ENCODE assay signal across 8 cellular contexts in genomic region chr13:100694722-100695644, GRCh38. TPM values are rescaled to one million over a fixed set of nuclear protein-coding genes. Genes with fewer than 3 reads are reported as not detected.
DNase-seq lines count a peak whose midpoint lies in the region; ATAC-seq and TF ChIP-seq lines count a peak whose summit lies in the region.

No MANE protein-coding gene starts in this region.

- no peaks in the 10 kb centered on the region for H3K36me3 Mint-ChIP-seq in activated CD8-positive, alpha-beta T cell treated with anti-CD3 and anti-CD28 coated beads for 36 hours (ENCODE audit: low read depth)
- peaks cover 3% of the 10 kb centered on the region for H3K36me3 Mint-ChIP-seq in activated CD8-positive, alpha-beta T cell treated with anti-CD3 and anti-CD28 coated beads, Interleukin-2, amount 10 ng/mL, durations not matched to agents 7 days and 5 days (ENCODE audit: low read depth)
- H3K36me3 Mint-ChIP-seq in activated T-cell treated with anti-CD3 and anti-CD28 coated beads, Interleukin-2, amount 50 U/mL, for 4 hours (ENCODE audit: insufficient read depth): peaks cover 2% of the 10 kb centered on the region

- H3K4me1 ChIP-seq in SJCRH30: no peaks in the 10 kb centered on the region
- H3K4me1 ChIP-seq in heart left ventricle: no peaks in the 10 kb centered on the region
- H3K4me1 ChIP-seq in thyroid gland: no peaks in the 10 kb centered on the region

- no peak overlapping the region for H3K4me3 ChIP-seq in SJCRH30
- no peak overlapping the region for H3K4me3 ChIP-seq in heart left ventricle
- H3K4me3 ChIP-seq in thyroid gland (replicated peaks in 1 of 3): no peak overlapping the region

- WGBS in heart left ventricle, 4 donors: 24 to 34% (median 31%) methylated on average over 12 of the region's 12 CpGs
- WGBS in thyroid gland, 2 donors: 36 to 41% methylated on average over 12 of the region's 12 CpGs

- H3K27me3 Mint-ChIP-seq in activated CD8-positive, alpha-beta T cell treated with anti-CD3 and anti-CD28 coated beads for 36 hours: peaks cover 8% of the 10 kb centered on the region
- peaks cover 9% of the 10 kb centered on the region for H3K27me3 Mint-ChIP-seq in activated CD8-positive, alpha-beta T cell treated with anti-CD3 and anti-CD28 coated beads, Interleukin-2, amount 10 ng/mL, durations not matched to agents 7 days and 5 days (ENCODE audit: low read depth)
- peaks cover 31% of the 10 kb centered on the region for H3K27me3 Mint-ChIP-seq in activated T-cell treated with anti-CD3 and anti-CD28 coated beads, Interleukin-2, amount 50 U/mL, for 4 hours (ENCODE audit: low read depth)

- no peak overlapping the region for H3K4me3 Mint-ChIP-seq in activated CD8-positive, alpha-beta T cell treated with anti-CD3 and anti-CD28 coated beads for 36 hours
- H3K4me3 Mint-ChIP-seq in activated CD8-positive, alpha-beta T cell treated with anti-CD3 and anti-CD28 coated beads, Interleukin-2, amount 10 ng/mL, durations not matched to agents 7 days and 5 days: no peak overlapping the region
- H3K4me3 Mint-ChIP-seq in activated T-cell treated with anti-CD3 and anti-CD28 coated beads, Interleukin-2, amount 50 U/mL, for 4 hours: no peak overlapping the region

- no peak overlapping the region for H3K27ac Mint-ChIP-seq in activated CD8-positive, alpha-beta T cell treated with anti-CD3 and anti-CD28 coated beads for 36 hours
- no peak overlapping the region for H3K27ac Mint-ChIP-seq in activated CD8-positive, alpha-beta T cell treated with anti-CD3 and anti-CD28 coated beads, Interleukin-2, amount 10 ng/mL, durations not matched to agents 7 days and 5 days

- TF ChIP-seq POLR2A in heart left ventricle (IDR thresholded peaks at IDR 0.05): no peak
- no peak for TF ChIP-seq POLR2A in thyroid gland (IDR thresholded peaks at IDR 0.05)

- POLR2A ChIA-PET in activated CD8-positive, alpha-beta T cell treated with anti-CD3 and anti-CD28 coated beads for 36 hours (lab: Charles Lee): no interaction called here
- POLR2A ChIA-PET in activated CD8-positive, alpha-beta T cell treated with anti-CD3 and anti-CD28 coated beads, Interleukin-2, amount 10 ng/mL, durations not matched to agents 7 days and 5 days (lab: Charles Lee): interaction anchor here (0.5 kb wide), 1 partner anchor 368 kb away, joined by 3 read pairs; no protein-coding TSS in a partner anchor

- CTCF ChIA-PET in activated CD8-positive, alpha-beta T cell treated with anti-CD3 and anti-CD28 coated beads for 36 hours (lab: Charles Lee): no interaction called here
- CTCF ChIA-PET in activated CD8-positive, alpha-beta T cell treated with anti-CD3 and anti-CD28 coated beads, Interleukin-2, amount 10 ng/mL, durations not matched to agents 7 days and 5 days (lab: Charles Lee): no interaction called here

- ATAC-seq in activated CD8-positive, alpha-beta T cell treated with anti-CD3 and anti-CD28 coated beads for 36 hours: peak; percentile 58
- no peak for ATAC-seq in activated CD8-positive, alpha-beta T cell treated with anti-CD3 and anti-CD28 coated beads, Interleukin-2, amount 10 ng/mL, durations not matched to agents 7 days and 5 days
- peak in 3 of 4 donors; percentile 52 to 91 (median 85) for ATAC-seq in heart left ventricle
- ATAC-seq in GM19324 (IDR thresholded peaks at IDR 0.05; ENCODE audit: low FRiP score, unreplicated experiment): no peak
- no peak for ATAC-seq in activated T-cell treated with anti-CD3 and anti-CD28 coated beads, Interleukin-2, amount 50 U/mL, for 4 hours

- intact Hi-C loops in activated CD8-positive, alpha-beta T cell treated with anti-CD3 and anti-CD28 coated beads for 36 hours (cut with micrococcal nuclease): no loop called here
- intact Hi-C loops in heart left ventricle (cut with DNase I) (no loop called here), thyroid gland (cut with DNase I) (no loop called here)

- DNase-seq in activated CD8-positive, alpha-beta T cell treated with anti-CD3 and anti-CD28 coated beads for 36 hours: no peak
- DNase-seq in activated CD8-positive, alpha-beta T cell treated with anti-CD3 and anti-CD28 coated beads, Interleukin-2, amount 10 ng/mL, durations not matched to agents 7 days and 5 days: no peak
- DNase-seq in SJCRH30 (peak; percentile 34 to 61), heart left ventricle (peak in 1 of 5 donors; percentile 45), thyroid gland (peak; percentile 32 to 34)
- DNase-seq in activated T-cell treated with anti-CD3 and anti-CD28 coated beads, Interleukin-2, amount 50 U/mL, for 4 hours: no peak
- no peak for DNase-seq in activated T-cell treated with anti-CD3 and anti-CD28 coated beads, Interleukin-2, amount 50 U/mL, for 1 hour

- no peak for TF ChIP-seq CTCF in activated CD8-positive, alpha-beta T cell treated with anti-CD3 and anti-CD28 coated beads for 36 hours (IDR thresholded peaks at IDR 0.05)
- TF ChIP-seq CTCF in heart left ventricle (IDR thresholded peaks at IDR 0.05) (peak in 9 of 12 donors; percentile 18 to 55 (median 31)), thyroid gland (IDR thresholded peaks at IDR 0.05) (peak in 2 of 6 experiments; percentile 28 to 42)

- no peaks in the 10 kb centered on the region for H3K9me3 Mint-ChIP-seq in activated CD8-positive, alpha-beta T cell treated with anti-CD3 and anti-CD28 coated beads for 36 hours
- H3K9me3 Mint-ChIP-seq in activated CD8-positive, alpha-beta T cell treated with anti-CD3 and anti-CD28 coated beads, Interleukin-2, amount 10 ng/mL, durations not matched to agents 7 days and 5 days (ENCODE audit: insufficient read depth): peaks cover 7% of the 10 kb centered on the region
- H3K9me3 Mint-ChIP-seq in activated T-cell treated with anti-CD3 and anti-CD28 coated beads, Interleukin-2, amount 50 U/mL, for 4 hours: peaks cover 2% of the 10 kb centered on the region

- H3K36me3 ChIP-seq in SJCRH30 (no peaks in the 10 kb centered on the region), heart left ventricle (no peaks in the 10 kb centered on the region), thyroid gland (no peaks in the 10 kb centered on the region)

- no peaks in the 10 kb centered on the region for H3K9me3 ChIP-seq in SJCRH30 (replicated peaks)
- H3K9me3 ChIP-seq in heart left ventricle: peaks cover 0 to 6% (median 0%) of the 10 kb centered on the region in 12 donors
- H3K9me3 ChIP-seq in thyroid gland: no peaks in the 10 kb centered on the region

- no peak overlapping the region for H3K27ac ChIP-seq in SJCRH30
- H3K27ac ChIP-seq in heart left ventricle: no peak overlapping the region
- H3K27ac ChIP-seq in thyroid gland: no peak overlapping the region

- H3K4me1 Mint-ChIP-seq in activated CD8-positive, alpha-beta T cell treated with anti-CD3 and anti-CD28 coated beads for 36 hours (ENCODE audit: low read depth): no peaks in the 10 kb centered on the region
- no peaks in the 10 kb centered on the region for H3K4me1 Mint-ChIP-seq in activated CD8-positive, alpha-beta T cell treated with anti-CD3 and anti-CD28 coated beads, Interleukin-2, amount 10 ng/mL, durations not matched to agents 7 days and 5 days (ENCODE audit: low read depth)
- H3K4me1 Mint-ChIP-seq in activated T-cell treated with anti-CD3 and anti-CD28 coated beads, Interleukin-2, amount 50 U/mL, for 4 hours (ENCODE audit: low read depth): no peaks in the 10 kb centered on the region

- H3K27me3 ChIP-seq in SJCRH30 (no peaks in the 10 kb centered on the region), heart left ventricle (peaks cover 0 to 3% (median 0%) of the 10 kb centered on the region in 9 donors), thyroid gland (no peaks in the 10 kb centered on the region)

RNA-seq across cellular contexts. Expression of gene TMTC4, which starts 20.4 kb away (rescaled TPM):
- total RNA-seq in activated CD8-positive, alpha-beta T cell treated with anti-CD3 and anti-CD28 coated beads for 36 hours: 10 to 100 TPM; 13.3 to 16.1 TPM
- total RNA-seq in activated CD8-positive, alpha-beta T cell treated with anti-CD3 and anti-CD28 coated beads, Interleukin-2, amount 10 ng/mL, durations not matched to agents 7 days and 5 days: 10 to 100 TPM; 26.8 to 27.5 TPM
- 20.7 and 25.0 TPM in 2 replicates for total RNA-seq in SJCRH30 (2014; rRNA removed; shearing (Covaris generic))
- total RNA-seq in heart left ventricle (10 to 100 TPM in 1 of 9 donors, 1 to 10 TPM in 8; 3.6 to 10.3 (median 6.4) TPM), thyroid gland (10 to 100 TPM; 15.1 to 21.3 (median 18.4) TPM)
- 1 to 10 TPM; 2.4 to 3.8 TPM for polyA plus RNA-seq in heart left ventricle
- total RNA-seq in activated T-cell treated with anti-CD3 and anti-CD28 coated beads, Interleukin-2, amount 50 U/mL, for 4 hours: 10 to 100 TPM in 2 of 3 donors, 1 to 10 TPM in 1; 8.6 to 13.8 (median 11.7) TPM

Comparison
In these comparisons a context has a peak if more than half of its experiments do, and no peak if none do; other contexts are left out.
1. ATAC-seq: peak in activated CD8-positive, alpha-beta T cell treated with anti-CD3 and anti-CD28 coated beads for 36 hours (single experiment) and heart left ventricle (3 of 4); none in activated CD8-positive, alpha-beta T cell treated with anti-CD3 and anti-CD28 coated beads, Interleukin-2, amount 10 ng/mL, durations not matched to agents 7 days and 5 days (single experiment), GM19324 (single experiment) and activated T-cell treated with anti-CD3 and anti-CD28 coated beads, Interleukin-2, amount 50 U/mL, for 4 hours (0 of 2).
2. DNase-seq: peak in SJCRH30 (2 of 2) and thyroid gland (2 of 2); none in activated CD8-positive, alpha-beta T cell treated with anti-CD3 and anti-CD28 coated beads for 36 hours (single experiment), activated CD8-positive, alpha-beta T cell treated with anti-CD3 and anti-CD28 coated beads, Interleukin-2, amount 10 ng/mL, durations not matched to agents 7 days and 5 days (single experiment), activated T-cell treated with anti-CD3 and anti-CD28 coated beads, Interleukin-2, amount 50 U/mL, for 4 hours (single experiment) and activated T-cell treated with anti-CD3 and anti-CD28 coated beads, Interleukin-2, amount 50 U/mL, for 1 hour (single experiment).